ENCODE assay signal across 8 cellular contexts in the genomic region with DNA sequence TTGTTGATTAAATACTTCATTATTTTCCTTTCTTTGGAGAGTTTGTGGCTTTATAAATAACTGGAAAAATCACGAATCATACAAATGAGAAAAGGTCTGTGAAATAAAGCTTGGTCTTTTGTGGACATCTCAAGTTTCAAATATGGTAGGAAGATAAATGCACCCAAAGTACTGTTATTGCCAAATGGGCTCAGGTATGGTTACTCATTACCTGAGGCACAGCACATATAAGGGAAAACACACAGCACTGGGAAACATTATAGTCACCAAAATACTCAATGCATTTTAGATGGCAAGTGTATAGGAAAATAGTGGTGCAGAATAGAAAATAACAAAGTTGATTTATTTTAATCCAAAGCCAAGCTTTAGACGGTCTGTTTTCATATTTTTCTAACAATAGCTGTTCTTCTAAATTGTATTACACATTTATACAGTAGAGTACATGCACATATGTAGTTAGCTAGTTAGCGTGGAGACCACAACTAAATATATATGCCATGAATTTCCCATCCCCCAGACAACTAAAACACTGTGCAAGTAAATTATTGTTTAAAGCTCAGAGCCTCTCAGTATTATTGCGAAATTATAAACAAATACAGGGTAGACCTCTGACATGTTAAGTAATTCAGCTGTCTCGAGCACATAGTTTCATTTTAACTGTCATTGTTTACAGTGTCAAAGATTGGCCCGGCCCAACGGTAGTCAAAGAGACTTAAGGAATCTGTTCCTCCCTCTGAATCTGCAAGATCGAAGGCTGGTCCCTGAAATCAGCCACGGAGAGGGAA.
DNase-seq lines count a peak whose midpoint lies in the region; ATAC-seq and TF ChIP-seq lines count a peak whose summit lies in the region.

No MANE protein-coding gene starts in this region.

- H3K9me3 ChIP-seq in heart right ventricle: no peaks in the 10 kb centered on the region

- WGBS in heart right ventricle, 2 donors: 22 to 29% methylated on average over 9 of the region's 9 CpGs

- no peaks in the 10 kb centered on the region for H3K36me3 Mint-ChIP-seq in activated CD4-positive, alpha-beta T cell treated with anti-CD3 and anti-CD28 coated beads for 36 hours (ENCODE audit: low read depth)
- no peaks in the 10 kb centered on the region for H3K36me3 Mint-ChIP-seq in WTC11

- POLR2A ChIA-PET in activated CD4-positive, alpha-beta T cell treated with anti-CD3 and anti-CD28 coated beads for 36 hours (lab: Charles Lee): interaction anchor here (0.6 to 0.9 kb wide), 2 partner anchors 9 to 116 kb away, joined by 4 read pairs; no protein-coding TSS in a partner anchor
- POLR2A ChIA-PET in WTC11 (lab: Charles Lee): interaction anchor here (1.5 kb wide), 1 partner anchor 15 kb away, joined by 4 read pairs; no protein-coding TSS in a partner anchor

- H3K27ac ChIP-seq in heart right ventricle (peak overlapping the region; percentile 62 to 93 (median 82)), skin epidermis (peak overlapping the region; percentile 33 to 95 (median 81))

- TF ChIP-seq CTCF in WTC11 (IDR thresholded peaks at IDR 0.05) (no peak), heart right ventricle (IDR thresholded peaks at IDR 0.05) (no peak)

- peaks cover 0 to 86% (median 10%) of the 10 kb centered on the region in 9 donors for H3K36me3 ChIP-seq in heart right ventricle

- H3K27me3 ChIP-seq in heart right ventricle: no peaks in the 10 kb centered on the region

- intact Hi-C loops in activated CD4-positive, alpha-beta T cell treated with anti-CD3 and anti-CD28 coated beads for 36 hours (cut with DNase I, micrococcal nuclease): loop anchor here (5.0 kb wide), 2 partner anchors 69 to 681 kb away; partner anchors contain the start of gene FBXO5 (in 2 of the 2)
- intact Hi-C loops in heart right ventricle (cut with DNase I): loop anchor here in 3 of 10 donors (5.0 kb wide), 2 partner anchors 36 to 41 kb away; no protein-coding TSS in a partner anchor

- H3K27me3 Mint-ChIP-seq in activated CD4-positive, alpha-beta T cell treated with anti-CD3 and anti-CD28 coated beads for 36 hours: no peaks in the 10 kb centered on the region
- no peaks in the 10 kb centered on the region for H3K27me3 Mint-ChIP-seq in WTC11 (ENCODE audit: low read depth)

- peak; percentile 50 for ATAC-seq in activated CD4-positive, alpha-beta T cell treated with anti-CD3 and anti-CD28 coated beads for 36 hours
- ATAC-seq in HG02981 (IDR thresholded peaks at IDR 0.05; ENCODE audit: unreplicated experiment) (peak; percentile 20), WTC11 (no peak), heart right ventricle (peak in 7 of 8 donors; percentile 30 to 54 (median 49))

- H3K27ac Mint-ChIP-seq in activated CD4-positive, alpha-beta T cell treated with anti-CD3 and anti-CD28 coated beads for 36 hours: peak overlapping the region; percentile 99
- H3K27ac Mint-ChIP-seq in WTC11: peak overlapping the region; percentile 75

- peaks cover 0 to 62% (median 23%) of the 10 kb centered on the region in 9 donors for H3K4me1 ChIP-seq in heart right ventricle

- CTCF ChIA-PET in activated CD4-positive, alpha-beta T cell treated with anti-CD3 and anti-CD28 coated beads for 36 hours (lab: Charles Lee): interaction anchor here (0.6 to 2.8 kb wide), 6 partner anchors 9 to 686 kb away, joined by 3 to 29 read pairs (median 6); no protein-coding TSS in a partner anchor
- CTCF ChIA-PET in WTC11 (lab: Charles Lee): interaction anchor here (0.6 to 1.4 kb wide), 14 partner anchors 13 to 849 kb away, joined by 3 to 21 read pairs (median 3); partner anchors contain the start of gene RMND1

- no peak for DNase-seq in activated CD4-positive, alpha-beta T cell treated with anti-CD3 and anti-CD28 coated beads for 36 hours
- no peak for DNase-seq in activated CD4-positive, alpha-beta T cell treated with anti-CD3 and anti-CD28 coated beads, Interleukin-2, amount 50 U/mL, for 1 hour
- DNase-seq in WTC11 (ENCODE audit: low spot score) (no peak), heart right ventricle (no peak), islet precursor cell (no peak), SKM-1 treated with dmso at 0.1 percent for 144 hours (lab: John Stamatoyannopoulos, UW; ENCODE audit: unreplicated experiment) (no peak)

- H3K4me3 ChIP-seq in heart right ventricle: peak overlapping the region; percentile 23 to 74 (median 61)
- H3K4me3 ChIP-seq in skin epidermis: peak overlapping the region; percentile 45 to 77 (median 67)

- peaks cover 31% of the 10 kb centered on the region for H3K4me1 Mint-ChIP-seq in activated CD4-positive, alpha-beta T cell treated with anti-CD3 and anti-CD28 coated beads for 36 hours
- peaks cover 42% of the 10 kb centered on the region for H3K4me1 Mint-ChIP-seq in WTC11

- no peaks in the 10 kb centered on the region for H3K9me3 Mint-ChIP-seq in activated CD4-positive, alpha-beta T cell treated with anti-CD3 and anti-CD28 coated beads for 36 hours (ENCODE audit: low read depth)
- no peaks in the 10 kb centered on the region for H3K9me3 Mint-ChIP-seq in WTC11

- H3K4me3 Mint-ChIP-seq in activated CD4-positive, alpha-beta T cell treated with anti-CD3 and anti-CD28 coated beads for 36 hours: peak overlapping the region; percentile 92
- peak overlapping the region; percentile 95 for H3K4me3 Mint-ChIP-seq in WTC11

TF ChIP-seq in WTC11, 78 proteins besides CTCF, POLR2A, EP300 and RAD21:
- no peak for TF ChIP-seq IRF2 (CRISPR knock-in tag; IDR thresholded peaks at IDR 0.05; ENCODE audit: borderline replicate concordance, low read depth)
- TF ChIP-seq ZNF219 (CRISPR knock-in tag; IDR thresholded peaks at IDR 0.05; ENCODE audit: borderline replicate concordance): no peak
- TF ChIP-seq NR2C2 (CRISPR knock-in tag; IDR thresholded peaks at IDR 0.05): no peak
- no peak for TF ChIP-seq TEAD4 (CRISPR knock-in tag; IDR thresholded peaks at IDR 0.05)
- no peak for TF ChIP-seq JUN (CRISPR knock-in tag; IDR thresholded peaks at IDR 0.05)
- TF ChIP-seq FOXP4 (CRISPR knock-in tag; IDR thresholded peaks at IDR 0.05): no peak
- TF ChIP-seq MXD4 (CRISPR knock-in tag; IDR thresholded peaks at IDR 0.05; ENCODE audit: borderline replicate concordance): no peak
- no peak for TF ChIP-seq CREM (CRISPR knock-in tag; IDR thresholded peaks at IDR 0.05)
